Comparison of ENCODE assay signal across 7 cellular contexts in the genomic region with DNA sequence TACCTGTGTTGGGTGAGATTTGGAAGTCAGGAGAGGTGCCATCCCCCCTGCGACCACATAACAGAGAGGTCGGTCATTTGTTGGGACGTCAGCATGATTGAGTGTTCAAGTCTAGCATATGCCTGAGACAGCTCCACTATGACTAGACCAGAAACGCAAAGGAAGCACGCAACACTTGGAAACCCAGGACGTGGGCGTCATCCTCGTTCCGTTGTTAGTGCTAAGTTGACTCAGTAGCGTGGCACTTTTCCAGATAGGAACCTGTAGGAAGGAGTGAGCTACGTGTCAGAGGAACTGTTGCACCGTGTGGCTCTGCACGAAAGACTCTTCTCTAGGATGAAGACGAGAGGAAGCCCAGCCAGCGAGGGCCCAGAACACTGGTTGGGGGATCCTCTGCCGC.
DNase-seq lines count a peak whose midpoint lies in the region; ATAC-seq and TF ChIP-seq lines count a peak whose summit lies in the region.
"Not testable (repeated sequence)": the region's sequence is repeated elsewhere in the genome, so short reads cannot be mapped to it uniquely, and the experiment has no call there.

No MANE protein-coding gene starts in this region.

- H3K27ac ChIP-seq in CD4-positive, alpha-beta T cell (ENCODE audit: low read depth, low read length): not testable (repeated sequence)

- ATAC-seq in CD4-positive, alpha-beta T cell (ENCODE audit: poor library complexity); activated CD8-positive, alpha-beta memory T cell treated with anti-CD3 and anti-CD28 coated beads, Interleukin-2, amount 10 ng/mL, durations not matched to agents 7 days and 5 days: not testable (repeated sequence)
- peak; percentile 82 to 91 for ATAC-seq in activated naive CD4-positive, alpha-beta T cell treated with anti-CD3 and anti-CD28 coated beads, Interleukin-2, amount 50 U/mL, for 72 hours

- peaks cover 56% of the 10 kb centered on the region for H3K4me1 Mint-ChIP-seq in CD4-positive, alpha-beta T cell (ENCODE audit: low read depth)
- peaks cover 41% of the 10 kb centered on the region for H3K4me1 Mint-ChIP-seq in T-helper 2 cell treated with Interferon-gamma antibody and Interleukin-4, amounts not matched to agents 5 μg/mL and 100 μg/mL, for 36 hours (ENCODE audit: low read depth)
- H3K4me1 Mint-ChIP-seq in activated CD8-positive, alpha-beta memory T cell treated with anti-CD3 and anti-CD28 coated beads, Interleukin-2, amount 10 ng/mL, durations not matched to agents 7 days and 5 days: peaks cover 44% of the 10 kb centered on the region

- peak overlapping the region; percentile 25 for H3K4me3 Mint-ChIP-seq in CD4-positive, alpha-beta T cell
- peak overlapping the region; percentile 18 for H3K4me3 Mint-ChIP-seq in T-helper 2 cell treated with Interferon-gamma antibody and Interleukin-4, amounts not matched to agents 5 μg/mL and 100 μg/mL, for 36 hours
- H3K4me3 Mint-ChIP-seq in activated CD8-positive, alpha-beta memory T cell treated with anti-CD3 and anti-CD28 coated beads, Interleukin-2, amount 10 ng/mL, durations not matched to agents 7 days and 5 days: not testable (repeated sequence)

- peak overlapping the region; percentile 74 for H3K27ac Mint-ChIP-seq in CD4-positive, alpha-beta T cell
- H3K27ac Mint-ChIP-seq in T-helper 2 cell treated with Interferon-gamma antibody and Interleukin-4, amounts not matched to agents 5 μg/mL and 100 μg/mL, for 36 hours: peak overlapping the region; percentile 74
- peak overlapping the region; percentile 61 for H3K27ac Mint-ChIP-seq in activated CD8-positive, alpha-beta memory T cell treated with anti-CD3 and anti-CD28 coated beads, Interleukin-2, amount 10 ng/mL, durations not matched to agents 7 days and 5 days
- peak overlapping the region; percentile 95 to 96 for H3K27ac Mint-ChIP-seq in activated naive CD4-positive, alpha-beta T cell treated with anti-CD3 and anti-CD28 coated beads, Interleukin-2, amount 50 U/mL, for 72 hours

- intact Hi-C loops in CD4-positive, alpha-beta T cell (cut with DNase I, micrococcal nuclease): loop anchor here in 1 of 2 experiments (5.0 kb wide), 1 partner anchor 70 kb away; no protein-coding TSS in a partner anchor

- peaks cover 53% of the 10 kb centered on the region for H3K36me3 Mint-ChIP-seq in CD4-positive, alpha-beta T cell (ENCODE audit: low read depth)
- H3K36me3 Mint-ChIP-seq in T-helper 2 cell treated with Interferon-gamma antibody and Interleukin-4, amounts not matched to agents 5 μg/mL and 100 μg/mL, for 36 hours (ENCODE audit: low read depth): peaks cover 64% of the 10 kb centered on the region
- H3K36me3 Mint-ChIP-seq in activated CD8-positive, alpha-beta memory T cell treated with anti-CD3 and anti-CD28 coated beads, Interleukin-2, amount 10 ng/mL, durations not matched to agents 7 days and 5 days: peaks cover 32% of the 10 kb centered on the region
- peaks cover 12 to 41% of the 10 kb centered on the region in 2 donors for H3K36me3 Mint-ChIP-seq in activated naive CD4-positive, alpha-beta T cell treated with anti-CD3 and anti-CD28 coated beads, Interleukin-2, amount 50 U/mL, for 72 hours

- CTCF ChIA-PET in CD4-positive, alpha-beta T cell (lab: Charles Lee); activated CD8-positive, alpha-beta memory T cell treated with anti-CD3 and anti-CD28 coated beads, Interleukin-2, amount 10 ng/mL, durations not matched to agents 7 days and 5 days (lab: Charles Lee): not testable (repeated sequence)

- H3K27me3 ChIP-seq in CD4-positive, alpha-beta T cell (ENCODE audit: control insufficient read depth, insufficient read depth, low read length): not testable (repeated sequence)

- H3K9me3 ChIP-seq in CD4-positive, alpha-beta T cell (ENCODE audit: control insufficient read depth, low read length): not testable (repeated sequence)

- not testable (repeated sequence) for H3K27me3 Mint-ChIP-seq in CD4-positive, alpha-beta T cell; T-helper 2 cell treated with Interferon-gamma antibody and Interleukin-4, amounts not matched to agents 5 μg/mL and 100 μg/mL, for 36 hours (ENCODE audit: low read depth); activated CD8-positive, alpha-beta memory T cell treated with anti-CD3 and anti-CD28 coated beads, Interleukin-2, amount 10 ng/mL, durations not matched to agents 7 days and 5 days

- TF ChIP-seq CTCF in CD4-positive, alpha-beta T cell (IDR thresholded peaks at IDR 0.05): not testable (repeated sequence)

- not testable (repeated sequence) for DNase-seq in CD4-positive, alpha-beta T cell; activated CD8-positive, alpha-beta memory T cell treated with anti-CD3 and anti-CD28 coated beads, Interleukin-2, amount 10 ng/mL, durations not matched to agents 7 days and 5 days
- peak; percentile 46 for DNase-seq in T-helper 2 cell treated with Interferon-gamma antibody and Interleukin-4, amounts not matched to agents 5 μg/mL and 100 μg/mL, for 36 hours (ENCODE audit: low spot score)
- DNase-seq in activated naive CD4-positive, alpha-beta T cell treated with anti-CD3 and anti-CD28 coated beads, Interleukin-2, amount 50 U/mL, for 72 hours (ENCODE audit: low spot score in 2 of 2): peak; percentile 15 to 62
- peak; percentile 88 for DNase-seq in dermis blood vessel endothelial cell
- peak; percentile 28 for DNase-seq in non-pigmented ciliary epithelial cell (ENCODE audit: low read depth)
- peak; percentile 15 for DNase-seq in stimulated activated CD4-positive, alpha-beta T cell treated with anti-CD3 and anti-CD28 coated beads, Interleukin-4, amount 100 ng/mL, for 4 hours

- POLR2A ChIA-PET in CD4-positive, alpha-beta T cell (lab: Charles Lee): not testable (repeated sequence)

- H3K9me3 Mint-ChIP-seq in CD4-positive, alpha-beta T cell; T-helper 2 cell treated with Interferon-gamma antibody and Interleukin-4, amounts not matched to agents 5 μg/mL and 100 μg/mL, for 36 hours; activated CD8-positive, alpha-beta memory T cell treated with anti-CD3 and anti-CD28 coated beads, Interleukin-2, amount 10 ng/mL, durations not matched to agents 7 days and 5 days (ENCODE audit: low read depth); activated naive CD4-positive, alpha-beta T cell treated with anti-CD3 and anti-CD28 coated beads, Interleukin-2, amount 50 U/mL, for 72 hours: not testable (repeated sequence)
